Comparison of ENCODE assay signal across 27 cellular contexts in the genomic region with DNA sequence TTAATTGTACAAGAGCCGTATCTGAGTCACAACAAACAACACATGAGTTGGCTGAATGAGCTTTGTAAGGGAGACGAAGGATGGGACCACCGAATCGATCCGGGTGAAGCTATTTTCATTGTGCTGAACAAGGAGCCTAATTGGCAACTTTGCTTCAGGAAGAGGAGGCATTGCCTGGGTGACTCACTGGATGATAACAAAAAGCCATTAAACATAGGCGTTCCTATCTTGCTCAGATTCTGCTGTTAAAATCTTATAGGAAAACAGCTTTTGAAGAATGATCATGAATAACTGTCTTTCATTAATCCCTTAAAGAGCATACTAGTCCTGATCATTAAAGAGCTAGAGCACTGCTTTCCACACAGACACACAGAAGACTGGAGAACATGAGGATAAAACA.
DNase-seq lines count a peak whose midpoint lies in the region; FAIRE-seq and TF ChIP-seq lines count a peak whose summit lies in the region.
"Had no signal": no experiment of that assay in that cellular context is flagged by ENCODE, and none has a peak within 500 bp of the region (broad histone marks: within the 10 kb centered on the region; RNA-seq: fewer than 3 reads in every experiment).

No MANE protein-coding gene starts in this region.

- no peaks in the 10 kb centered on the region for H3K79me2 ChIP-seq in mammary epithelial cell (ENCODE audit: insufficient read depth, low read length)
- no peaks in the 10 kb centered on the region for H3K79me2 ChIP-seq in astrocyte (ENCODE audit: insufficient read depth, low read length)
- H3K79me2 ChIP-seq: hepatocyte had no signal

- no peak for TF ChIP-seq CTCF in mammary epithelial cell (conservative IDR thresholded peaks at IDR 0.05 in 1 of 2, IDR thresholded peaks at IDR 0.05 in 1 of 2; ENCODE audit: extremely low read depth in 1 of 2, insufficient read depth in 1 of 2, low read depth in 1 of 2, low read length in 2 of 2)
- TF ChIP-seq CTCF in MCF 10A (IDR thresholded peaks at IDR 0.05; ENCODE audit: unreplicated experiment), result no peak
- no peak for TF ChIP-seq CTCF in astrocyte (IDR thresholded peaks at IDR 0.05; ENCODE audit: insufficient read depth, low read depth, low read length)
- TF ChIP-seq CTCF in testis (IDR thresholded peaks at IDR 0.05), result no peak

- H3K9me3 ChIP-seq in mammary epithelial cell (replicated peaks; ENCODE audit: insufficient read depth, low read length) (no peaks in the 10 kb centered on the region), astrocyte (ENCODE audit: insufficient read depth, low read depth, low read length) (no peaks in the 10 kb centered on the region), testis (no peaks in the 10 kb centered on the region)
- H3K9me3 ChIP-seq: adrenal gland, colonic mucosa, gastrocnemius medialis, stomach, transverse colon had no signal

- no peak for TF ChIP-seq POLR2A in testis (IDR thresholded peaks at IDR 0.05)

- 65% methylated on average over 6 of the region's 6 CpGs for WGBS in mammary epithelial cell (ENCODE audit: low coverage, missing lambda C conversion rate)
- WGBS in testis, 2 donors, result 16 to 35% methylated on average over 6 of the region's 6 CpGs

- H3K4me1 Mint-ChIP-seq in MCF 10A (ENCODE audit: insufficient read depth, unreplicated experiment) (no peaks in the 10 kb centered on the region), astrocyte (ENCODE audit: low read depth, unreplicated experiment) (peaks cover 5% of the 10 kb centered on the region)
- H3K4me1 Mint-ChIP-seq: activated CD8-positive, alpha-beta memory T cell treated with anti-CD3 and anti-CD28 coated beads, Interleukin-2, amount 10 ng/mL, durations not matched to agents 7 days and 5 days; B cell; naive thymus-derived CD4-positive, alpha-beta T cell had no signal

- DNase-seq in mammary epithelial cell (no peak), MCF 10A (ENCODE audit: unreplicated experiment) (no peak), astrocyte (ENCODE audit: low read depth) (peak; percentile 17), foreskin melanocyte (peak; percentile 22), testis (peak; percentile 41), KBM-7 (no peak), nucleus accumbens (lab: John Stamatoyannopoulos, UW) (no peak), NCI-H345 treated with DMSO at 0.1 percent for 48 hours (lab: John Stamatoyannopoulos, UW; ENCODE audit: unreplicated experiment) (no peak)
- DNase-seq: 8988T; activated CD4-positive, alpha-beta T cell treated with anti-CD3 and anti-CD28 coated beads, Interleukin-2, amount 50 U/mL, for 1 hour; activated CD8-positive, alpha-beta memory T cell treated with anti-CD3 and anti-CD28 coated beads, Interleukin-2, amount 10 ng/mL, durations not matched to agents 7 days and 5 days; activated naive CD4-positive, alpha-beta T cell; activated T-cell treated with anti-CD3 and anti-CD28 coated beads, Interleukin-2, amount 50 U/mL, for 72 hours; adrenal gland; colonic mucosa; effector memory CD8-positive, alpha-beta T cell; gastrocnemius medialis; GF-D8; naive thymus-derived CD4-positive, alpha-beta T cell; NCI-H1436 treated with DMSO at 0.1 percent for 48 hours; stimulated activated CD4-positive, alpha-beta T cell treated with anti-CD3 and anti-CD28 coated beads, Interleukin-1b, Interleukin-23, amount 100 ng/mL, for 48 hours; stomach; transverse colon; WERI-Rb-1 had no signal

- H3K27ac ChIP-seq in mammary epithelial cell (ENCODE audit: insufficient read depth, low read depth, low read length) (no peak overlapping the region), astrocyte (ENCODE audit: low read depth, low read length) (no peak overlapping the region), testis (peak overlapping the region; percentile 21 to 42)
- H3K27ac ChIP-seq: adrenal gland, colonic mucosa, gastrocnemius medialis, hepatocyte, stomach, transverse colon, WERI-Rb-1 had no signal

- intact Hi-C loops in mammary epithelial cell (cut with micrococcal nuclease) (loop anchor here (5.0 kb wide), 2 partner anchors 409 to 1894 kb away; no protein-coding TSS in a partner anchor), MCF 10A (cut with micrococcal nuclease) (no loop called here), testis (cut with DNase I; ENCODE audit: low total_unique reads) (no loop called here)

- no peak for FAIRE-seq in astrocyte (lab: Jason Lieb, UNC)

- H3K27me3 Mint-ChIP-seq in MCF 10A (ENCODE audit: insufficient read depth, unreplicated experiment), result no peaks in the 10 kb centered on the region
- no peaks in the 10 kb centered on the region for H3K27me3 Mint-ChIP-seq in astrocyte (ENCODE audit: low read depth, unreplicated experiment)

- CTCF ChIA-PET in mammary epithelial cell (lab: Charles Lee; ENCODE audit: low non-redundant PET), result interaction anchor here (0.5 kb wide), 1 partner anchor 1288 kb away, joined by 3 read pairs; no protein-coding TSS in a partner anchor
- CTCF ChIA-PET in MCF 10A (lab: Yijun Ruan, JAX), result interaction anchor here (0.5 to 3.7 kb wide), 52 partner anchors 8 to 1969 kb away, joined by 3 to 33 read pairs (median 4); no protein-coding TSS in a partner anchor

- H3K4me2 ChIP-seq in mammary epithelial cell (ENCODE audit: insufficient read depth, low read depth, low read length) (no peak overlapping the region), astrocyte (ENCODE audit: low read length) (peak overlapping the region; percentile 12)
- H3K4me2 ChIP-seq: hepatocyte had no signal

- H3K4me3 ChIP-seq in mammary epithelial cell (replicated peaks in 1 of 3; ENCODE audit: insufficient read depth in 1 of 3, low read depth in 2 of 3, low read length in 3 of 3), result no peak overlapping the region
- no peak overlapping the region for H3K4me3 ChIP-seq in astrocyte (ENCODE audit: insufficient read depth, low read depth, low read length)
- H3K4me3 ChIP-seq in testis, result no peak overlapping the region
- H3K4me3 ChIP-seq: colonic mucosa, gastrocnemius medialis, hepatocyte, stomach, transverse colon had no signal

- POLR2A ChIA-PET in MCF 10A (lab: Yijun Ruan, JAX), result interaction anchor here (0.8 kb wide), 1 partner anchor 237 kb away, joined by 4 read pairs; no protein-coding TSS in a partner anchor

- H3K9me3 Mint-ChIP-seq in MCF 10A (ENCODE audit: unreplicated experiment), result no peaks in the 10 kb centered on the region
- no peaks in the 10 kb centered on the region for H3K9me3 Mint-ChIP-seq in astrocyte (ENCODE audit: unreplicated experiment)
- H3K9me3 Mint-ChIP-seq: activated T-cell treated with anti-CD3 and anti-CD28 coated beads, Interleukin-2, amount 50 U/mL, for 72 hours; effector memory CD8-positive, alpha-beta T cell; naive thymus-derived CD4-positive, alpha-beta T cell; T-helper 2 cell treated with Interferon-gamma antibody and Interleukin-4, amounts not matched to agents 5 μg/mL and 100 μg/mL, for 36 hours had no signal

- H3K36me3 Mint-ChIP-seq in MCF 10A (ENCODE audit: insufficient read depth, unreplicated experiment) (peaks cover 13% of the 10 kb centered on the region), astrocyte (ENCODE audit: low read depth, unreplicated experiment) (peaks cover 10% of the 10 kb centered on the region)
- H3K36me3 Mint-ChIP-seq: activated CD8-positive, alpha-beta memory T cell treated with anti-CD3 and anti-CD28 coated beads, Interleukin-2, amount 10 ng/mL, durations not matched to agents 7 days and 5 days; naive thymus-derived CD4-positive, alpha-beta T cell had no signal

- H3K27me3 ChIP-seq in mammary epithelial cell (ENCODE audit: insufficient read depth, low read length) (no peaks in the 10 kb centered on the region), astrocyte (ENCODE audit: insufficient read depth, low read length) (no peaks in the 10 kb centered on the region), testis (no peaks in the 10 kb centered on the region)
- H3K27me3 ChIP-seq: adrenal gland, colonic mucosa, gastrocnemius medialis, hepatocyte, stomach, transverse colon had no signal

- H3K4me1 ChIP-seq in mammary epithelial cell (ENCODE audit: insufficient read depth, low read length) (peaks cover 5% of the 10 kb centered on the region), astrocyte (ENCODE audit: insufficient read depth, low read length) (peaks cover 8% of the 10 kb centered on the region), testis (peaks cover 18% of the 10 kb centered on the region)
- H3K4me1 ChIP-seq: colonic mucosa, transverse colon had no signal

- H2AFZ ChIP-seq in mammary epithelial cell (ENCODE audit: low read depth, low read length) (peak overlapping the region; percentile 25), astrocyte (ENCODE audit: low read depth, low read length) (peak overlapping the region; percentile 31)
- H2AFZ ChIP-seq: hepatocyte had no signal

- in situ Hi-C loops in mammary epithelial cell (cut with MboI; ENCODE audit: low sequenced_read_pairs in 2 of 2), result loop anchor here in 1 of 2 donors (10.0 to 25.0 kb wide), 3 partner anchors 252 to 649 kb away; a partner anchor contains a TSS
- in situ Hi-C loops in KBM-7 (cut with MboI; ENCODE audit: low pct_unique_long_range_greater_than_20kb, low sequenced_read_pairs), result no loop called here

- H3K9ac ChIP-seq in mammary epithelial cell (ENCODE audit: insufficient read depth, low read length) (no peak overlapping the region), astrocyte (ENCODE audit: low read length) (no peak overlapping the region)

- no peaks in the 10 kb centered on the region for H4K20me1 ChIP-seq in mammary epithelial cell (ENCODE audit: insufficient read depth, low read length)
- no peaks in the 10 kb centered on the region for H4K20me1 ChIP-seq in astrocyte (ENCODE audit: insufficient read depth, low read length)

- BruUV-seq in mammary epithelial cell (replicated peaks; lab: Mats Ljungman, UMichigan), result no TSS peak
- BruUV-seq in MCF 10A (replicated peaks; lab: Mats Ljungman, UMichigan), result no TSS peak

- H3K27ac Mint-ChIP-seq in MCF 10A (ENCODE audit: low read depth, unreplicated experiment) (no peak overlapping the region), astrocyte (ENCODE audit: unreplicated experiment) (no peak overlapping the region)
- H3K27ac Mint-ChIP-seq: activated CD8-positive, alpha-beta memory T cell treated with anti-CD3 and anti-CD28 coated beads, Interleukin-2, amount 10 ng/mL, durations not matched to agents 7 days and 5 days; activated T-cell treated with anti-CD3 and anti-CD28 coated beads, Interleukin-2, amount 50 U/mL, for 72 hours; B cell; effector memory CD8-positive, alpha-beta T cell; naive thymus-derived CD4-positive, alpha-beta T cell; T-helper 2 cell treated with Interferon-gamma antibody and Interleukin-4, amounts not matched to agents 5 μg/mL and 100 μg/mL, for 36 hours had no signal

- H3K36me3 ChIP-seq in mammary epithelial cell (ENCODE audit: insufficient read depth, low read length), result no peaks in the 10 kb centered on the region
- H3K36me3 ChIP-seq in astrocyte (ENCODE audit: insufficient read depth, low read length), result no peaks in the 10 kb centered on the region
- H3K36me3 ChIP-seq in testis (ENCODE audit: low read depth, missing control alignments), result no peaks in the 10 kb centered on the region
- H3K36me3 ChIP-seq: colonic mucosa, transverse colon, WERI-Rb-1 had no signal

- no peak overlapping the region for H3K4me3 Mint-ChIP-seq in MCF 10A (ENCODE audit: unreplicated experiment)
- H3K4me3 Mint-ChIP-seq in astrocyte (ENCODE audit: unreplicated experiment), result no peak overlapping the region
- H3K4me3 Mint-ChIP-seq: activated CD8-positive, alpha-beta memory T cell treated with anti-CD3 and anti-CD28 coated beads, Interleukin-2, amount 10 ng/mL, durations not matched to agents 7 days and 5 days; activated T-cell treated with anti-CD3 and anti-CD28 coated beads, Interleukin-2, amount 50 U/mL, for 72 hours; B cell; effector memory CD8-positive, alpha-beta T cell; naive thymus-derived CD4-positive, alpha-beta T cell; T-helper 2 cell treated with Interferon-gamma antibody and Interleukin-4, amounts not matched to agents 5 μg/mL and 100 μg/mL, for 36 hours had no signal

- dilution Hi-C loops in mammary epithelial cell (cut with HindIII; ENCODE audit: low sequenced_read_pairs), result no loop called here

Comparison
In these comparisons a context has a peak if more than half of its experiments do, and no peak if none do; other contexts are left out.
1. DNase-seq: peak in astrocyte (single experiment), foreskin melanocyte (single experiment) and testis (single experiment); none in mammary epithelial cell (single experiment), MCF 10A (single experiment), KBM-7 (single experiment), nucleus accumbens (0 of 56) and NCI-H345 treated with DMSO at 0.1 percent for 48 hours (single experiment).
2. H3K27ac ChIP-seq: peak in testis (2 of 2); none in mammary epithelial cell (single experiment) and astrocyte (single experiment).